ENCODE assay signal across 9 cellular contexts in genomic region chr20:63554361-63555278, GRCh38. TPM values are rescaled to one million over a fixed set of nuclear protein-coding genes. Genes with fewer than 3 reads are reported as not detected.
DNase-seq lines count a peak whose midpoint lies in the region; ATAC-seq and TF ChIP-seq lines count a peak whose summit lies in the region.
"Had no signal": no experiment of that assay in that cellular context is flagged by ENCODE, and none has a peak within 500 bp of the region (broad histone marks: within the 10 kb centered on the region; RNA-seq: fewer than 3 reads in every experiment).

No MANE protein-coding gene starts in this region.

- H3K79me2 ChIP-seq in SK-N-SH (ENCODE audit: insufficient read depth) = no peaks in the 10 kb centered on the region

- WGBS in SK-N-SH (ENCODE audit: low lambda C conversion rate) = 70% methylated on average over 8 of the region's 38 CpGs
- no CpG with 5 or more reads among the region's 38 CpGs for WGBS in iPS DF 6.9 (ENCODE audit: insufficient coverage, insufficient read length)

- H3K4me2 ChIP-seq in SK-N-SH = peak overlapping the region; percentile 99

- no peak for DNase-seq in activated naive CD4-positive, alpha-beta T cell treated with anti-CD3 and anti-CD28 coated beads, Interleukin-2, amount 50 U/mL, for 72 hours (ENCODE audit: low spot score in 2 of 2)
- no peak for DNase-seq in SK-N-SH
- DNase-seq in iPS DF 6.9 (ENCODE audit: low read depth, low spot score) = no peak
- DNase-seq in tibial artery = no peak
- no peak for DNase-seq in RKO (ENCODE audit: low spot score)

- H3K9me2 ChIP-seq in SK-N-SH = no peaks in the 10 kb centered on the region

- peak overlapping the region; percentile 51 for H3K4me3 Mint-ChIP-seq in activated naive CD4-positive, alpha-beta T cell treated with anti-CD3 and anti-CD28 coated beads, Interleukin-2, amount 50 U/mL, for 24 hours

- H2AFZ ChIP-seq in SK-N-SH (ENCODE audit: low read depth) = no peak overlapping the region

- no peaks in the 10 kb centered on the region for H3K27me3 Mint-ChIP-seq in activated naive CD4-positive, alpha-beta T cell treated with anti-CD3 and anti-CD28 coated beads, Interleukin-2, amount 50 U/mL, for 24 hours

- TF ChIP-seq RAD21 in SK-N-SH (IDR thresholded peaks at IDR 0.05; ENCODE audit: low read length) = no peak

- H3F3A ChIP-seq in SK-N-SH (replicated peaks; ENCODE audit: insufficient read depth) = peaks cover 9% of the 10 kb centered on the region

- intact Hi-C loops in tibial artery (cut with DNase I; ENCODE audit: low total_unique reads) = no loop called here

- H3K4me1 Mint-ChIP-seq in activated naive CD4-positive, alpha-beta T cell treated with anti-CD3 and anti-CD28 coated beads, Interleukin-2, amount 50 U/mL, for 24 hours = peaks cover 11% of the 10 kb centered on the region

- TF ChIP-seq EP300 in SK-N-SH (IDR thresholded peaks at IDR 0.05; ENCODE audit: borderline replicate concordance in 1 of 2, low read depth in 1 of 2, low read length in 1 of 2) = no peak

- ATAC-seq in activated naive CD4-positive, alpha-beta T cell treated with anti-CD3 and anti-CD28 coated beads, Interleukin-2, amount 50 U/mL, for 72 hours = no peak
- ATAC-seq in HG03175 (IDR thresholded peaks at IDR 0.05; ENCODE audit: unreplicated experiment) (no peak), GM19467 (IDR thresholded peaks at IDR 0.05; ENCODE audit: unreplicated experiment) (no peak)

- H3K4me1 ChIP-seq in SK-N-SH (ENCODE audit: control insufficient read depth in 1 of 2, insufficient read depth in 2 of 2, low read depth in 1 of 2, low read length in 1 of 2) = peaks cover 0 to 14% of the 10 kb centered on the region in 2 experiments; a peak in 1 of 4 replicates
- peaks cover 9% of the 10 kb centered on the region for H3K4me1 ChIP-seq in iPS DF 6.9 (ENCODE audit: control insufficient read depth, insufficient read depth, low read length)
- H3K4me1 ChIP-seq in tibial artery = peaks cover 0 to 14% (median 9%) of the 10 kb centered on the region in 4 donors

- TF ChIP-seq CTCF in SK-N-SH (IDR thresholded peaks at IDR 0.05) = no peak
- no peak for TF ChIP-seq CTCF in tibial artery (IDR thresholded peaks at IDR 0.05)

- H3K27me3 ChIP-seq in SK-N-SH (ENCODE audit: insufficient read depth) = no peaks in the 10 kb centered on the region
- no peaks in the 10 kb centered on the region for H3K27me3 ChIP-seq in iPS DF 6.9 (ENCODE audit: control insufficient read depth, insufficient read depth, low read length)
- peaks cover 0 to 40% of the 10 kb centered on the region in 2 donors for H3K27me3 ChIP-seq in tibial artery

- H3K27ac ChIP-seq in SK-N-SH (ENCODE audit: low read depth in 2 of 2, low read length in 1 of 2) = peak overlapping the region in 1 of 2 experiments; percentile 2; a peak in 1 of 4 replicates
- H3K27ac ChIP-seq in iPS DF 6.9 (ENCODE audit: low read length) = no peak overlapping the region
- no peak overlapping the region for H3K27ac ChIP-seq in tibial artery

- H3K9me3 ChIP-seq in SK-N-SH (no peaks in the 10 kb centered on the region), iPS DF 6.9 (ENCODE audit: control insufficient read depth, insufficient read depth, low read length) (no peaks in the 10 kb centered on the region), tibial artery (no peaks in the 10 kb centered on the region)

- H3K27ac Mint-ChIP-seq in activated naive CD4-positive, alpha-beta T cell treated with anti-CD3 and anti-CD28 coated beads, Interleukin-2, amount 50 U/mL, for 24 hours = no peak overlapping the region
- no peak overlapping the region for H3K27ac Mint-ChIP-seq in activated naive CD4-positive, alpha-beta T cell treated with anti-CD3 and anti-CD28 coated beads, Interleukin-2, amount 50 U/mL, for 72 hours

- no peaks in the 10 kb centered on the region for H3K9me3 Mint-ChIP-seq in activated naive CD4-positive, alpha-beta T cell treated with anti-CD3 and anti-CD28 coated beads, Interleukin-2, amount 50 U/mL, for 24 hours
- no peaks in the 10 kb centered on the region for H3K9me3 Mint-ChIP-seq in activated naive CD4-positive, alpha-beta T cell treated with anti-CD3 and anti-CD28 coated beads, Interleukin-2, amount 50 U/mL, for 72 hours

- H3K36me3 Mint-ChIP-seq in activated naive CD4-positive, alpha-beta T cell treated with anti-CD3 and anti-CD28 coated beads, Interleukin-2, amount 50 U/mL, for 24 hours = no peaks in the 10 kb centered on the region
- no peaks in the 10 kb centered on the region for H3K36me3 Mint-ChIP-seq in activated naive CD4-positive, alpha-beta T cell treated with anti-CD3 and anti-CD28 coated beads, Interleukin-2, amount 50 U/mL, for 72 hours

- CTCF ChIA-PET in SK-N-SH (lab: Yijun Ruan, JAX) = interaction anchor here (0.8 to 1.8 kb wide), 3 partner anchors 17 to 97 kb away, joined by 3 to 12 read pairs (median 3); partner anchors contain the start of gene PTK6

- H3K36me3 ChIP-seq in SK-N-SH (replicated peaks in 1 of 2; ENCODE audit: control insufficient read depth in 1 of 2, insufficient read depth in 2 of 2, low read length in 1 of 2) (no peaks in the 10 kb centered on the region), iPS DF 6.9 (ENCODE audit: control insufficient read depth, insufficient read depth, low read length) (no peaks in the 10 kb centered on the region), tibial artery (peaks cover 0 to 13% (median 11%) of the 10 kb centered on the region in 3 donors)

- H4K20me1 ChIP-seq in SK-N-SH (ENCODE audit: insufficient read depth) = no peaks in the 10 kb centered on the region

- peak overlapping the region; percentile 77 for H3K9ac ChIP-seq in SK-N-SH

- peak overlapping the region; percentile 71 to 85 for H3K4me3 ChIP-seq in SK-N-SH (ENCODE audit: low read depth in 2 of 2, low read length in 1 of 2)
- H3K4me3 ChIP-seq in iPS DF 6.9 (ENCODE audit: low read length) = peak overlapping the region; percentile 82; the same call in 1 of the 2 replicates
- peak overlapping the region; percentile 40 to 49 for H3K4me3 ChIP-seq in tibial artery

- POLR2A ChIA-PET in SK-N-SH (lab: Yijun Ruan, JAX) = interaction anchor here (0.6 kb wide), 1 partner anchor 98 kb away, joined by 3 read pairs; no protein-coding TSS in a partner anchor

TF ChIP-seq in SK-N-SH, 30 proteins besides CTCF, POLR2A, EP300 and RAD21:
- no peak for TF ChIP-seq FOXM1 (IDR thresholded peaks at IDR 0.05; ENCODE audit: low read depth)
- no peak for TF ChIP-seq FOXJ3 (CRISPR knock-in tag; IDR thresholded peaks at IDR 0.05)
- TF ChIP-seq MXI1 (IDR thresholded peaks at IDR 0.05; ENCODE audit: low read depth, low read length) = no peak
- TF ChIP-seq USF2 (IDR thresholded peaks at IDR 0.05; ENCODE audit: borderline replicate concordance, low read depth, low read length) = no peak
- TF ChIP-seq EZH2phosphoT487 (IDR thresholded peaks at IDR 0.05; ENCODE audit: borderline replicate concordance, low read depth) = no peak
- no peak for TF ChIP-seq POLR2AphosphoS5 (IDR thresholded peaks at IDR 0.05; ENCODE audit: low read depth, low read length)
- TF ChIP-seq SMC3 (IDR thresholded peaks at IDR 0.05; ENCODE audit: low read depth, low read length) = no peak
- no peak for TF ChIP-seq GATA2 (CRISPR knock-in tag; IDR thresholded peaks at IDR 0.05)

RNA-seq across cellular contexts. Expression of gene FNDC11, which starts 0.7 kb away (rescaled TPM):
- under 1 TPM in 1 of 2 donors, not detected in 1; 0.10 TPM for total RNA-seq in activated naive CD4-positive, alpha-beta T cell treated with anti-CD3 and anti-CD28 coated beads, Interleukin-2, amount 50 U/mL, for 72 hours
- polyA plus RNA-seq in SK-N-SH (2012; rRNA removed) = 4.5 and 5.5 TPM in 2 replicates
- polyA plus RNA-seq in SK-N-SH (2012; cell fraction: cytosol; rRNA removed) = 2.0 and 3.3 TPM in 2 replicates
- 13.7 and 16.2 TPM in 2 replicates for polyA plus RNA-seq in SK-N-SH (2012; cell fraction: nucleus; rRNA removed)

RNA-seq across cellular contexts. Expression of gene SRMS, which starts 7.1 kb away (rescaled TPM):
- total RNA-seq in activated naive CD4-positive, alpha-beta T cell treated with anti-CD3 and anti-CD28 coated beads, Interleukin-2, amount 50 U/mL, for 72 hours = not detected
- polyA plus RNA-seq in SK-N-SH (2012; rRNA removed) = not detected in 2 replicates
- not detected in 2 replicates for polyA plus RNA-seq in SK-N-SH (2012; cell fraction: cytosol; rRNA removed)
- 0.05 TPM in 1 of 2 replicates, not detected in the other for polyA plus RNA-seq in SK-N-SH (2012; cell fraction: nucleus; rRNA removed)
- total RNA-seq: mucosa of gallbladder had no signal

RNA-seq across cellular contexts. Expression of gene PTK6, which starts 17.4 kb away (rescaled TPM):
- total RNA-seq in activated naive CD4-positive, alpha-beta T cell treated with anti-CD3 and anti-CD28 coated beads, Interleukin-2, amount 50 U/mL, for 72 hours = under 1 TPM; 0.54 to 0.57 TPM
- 0.07 and 0.13 TPM in 2 replicates for polyA plus RNA-seq in SK-N-SH (2012; rRNA removed)
- 0.06 and 0.16 TPM in 2 replicates for polyA plus RNA-seq in SK-N-SH (2012; cell fraction: cytosol; rRNA removed)
- polyA plus RNA-seq in SK-N-SH (2012; cell fraction: nucleus; rRNA removed) = 0.26 and 0.27 TPM in 2 replicates

RNA-seq across cellular contexts. Expression of gene HELZ2, which starts 19.4 kb away (rescaled TPM):
- total RNA-seq in activated naive CD4-positive, alpha-beta T cell treated with anti-CD3 and anti-CD28 coated beads, Interleukin-2, amount 50 U/mL, for 72 hours = 10 to 100 TPM in 1 of 2 donors, 1 to 10 TPM in 1; 3.1 to 28.8 TPM
- 5.5 and 7.6 TPM in 2 replicates for polyA plus RNA-seq in SK-N-SH (2012; rRNA removed)
- polyA plus RNA-seq in SK-N-SH (2012; cell fraction: cytosol; rRNA removed) = 1.8 and 3.5 TPM in 2 replicates
- 10.9 and 12.8 TPM in 2 replicates for polyA plus RNA-seq in SK-N-SH (2012; cell fraction: nucleus; rRNA removed)

RNA-seq across cellular contexts. Expression of gene PPDPF, which starts 34.1 kb away (rescaled TPM):
- total RNA-seq in activated naive CD4-positive, alpha-beta T cell treated with anti-CD3 and anti-CD28 coated beads, Interleukin-2, amount 50 U/mL, for 72 hours = 100 to 1,000 TPM in 1 of 2 donors, 10 to 100 TPM in 1; 60.7 to 117 TPM
- 20.0 and 71.4 TPM in 2 replicates for polyA plus RNA-seq in SK-N-SH (2012; rRNA removed)
- 45.7 and 81.9 TPM in 2 replicates for polyA plus RNA-seq in SK-N-SH (2012; cell fraction: cytosol; rRNA removed)
- polyA plus RNA-seq in SK-N-SH (2012; cell fraction: nucleus; rRNA removed) = 48.9 and 78.6 TPM in 2 replicates
